In the genomic region with DNA sequence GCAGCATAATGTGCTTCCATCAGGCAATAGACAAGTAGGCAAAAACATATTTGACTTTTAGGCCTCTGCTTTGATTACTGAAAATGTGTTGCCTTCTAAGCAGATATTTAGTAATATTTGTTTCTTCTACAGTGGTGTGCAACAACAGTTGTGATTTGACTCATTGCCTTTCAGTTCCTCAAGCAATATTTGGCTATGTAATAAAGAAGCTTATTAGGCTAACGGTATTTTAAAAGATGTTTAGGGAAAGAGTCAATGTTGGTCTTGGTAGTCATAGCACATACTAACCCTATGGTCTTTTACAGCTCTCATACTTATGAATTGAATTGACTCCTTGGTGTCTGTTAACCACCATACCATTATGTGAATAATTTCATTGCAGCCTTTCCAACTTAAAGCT, we compare ENCODE assay signal across 28 cellular contexts.
DNase-seq lines count a peak whose midpoint lies in the region; ATAC-seq and TF ChIP-seq lines count a peak whose summit lies in the region.
"Had no signal": no experiment of that assay in that cellular context is flagged by ENCODE, and none has a peak within 500 bp of the region (broad histone marks: within the 10 kb centered on the region; RNA-seq: fewer than 3 reads in every experiment).

No MANE protein-coding gene starts in this region.

- H3K4me1 Mint-ChIP-seq in neural progenitor cell = no peaks in the 10 kb centered on the region

- no peaks in the 10 kb centered on the region for H3K36me3 ChIP-seq in neural progenitor cell
- H3K36me3 ChIP-seq in left ventricle myocardium inferior = no peaks in the 10 kb centered on the region
- H3K36me3 ChIP-seq: ovary, sigmoid colon had no signal

- no peaks in the 10 kb centered on the region for H3K4me1 ChIP-seq in neural progenitor cell
- H3K4me1 ChIP-seq in left ventricle myocardium inferior = no peaks in the 10 kb centered on the region
- H3K4me1 ChIP-seq: body of pancreas, sigmoid colon had no signal

- H3K9me3 Mint-ChIP-seq in neural progenitor cell = no peaks in the 10 kb centered on the region
- H3K9me3 Mint-ChIP-seq: type B pancreatic cell had no signal

- H3F3A ChIP-seq in neural progenitor cell (ENCODE audit: low read depth) = no peaks in the 10 kb centered on the region

- H3K27ac ChIP-seq in neural progenitor cell (no peak overlapping the region), left ventricle myocardium inferior (replicated peaks) (no peak overlapping the region)
- H3K27ac ChIP-seq: body of pancreas, ovary, PC-9, sigmoid colon had no signal

- no peaks in the 10 kb centered on the region for H3K79me2 ChIP-seq in neural progenitor cell (ENCODE audit: low read depth)

- no peak overlapping the region for H3K9ac ChIP-seq in neural progenitor cell

- H3K36me3 Mint-ChIP-seq in neural progenitor cell = no peaks in the 10 kb centered on the region
- H3K36me3 Mint-ChIP-seq: type B pancreatic cell had no signal

- ATAC-seq in GM19395 (IDR thresholded peaks at IDR 0.05; ENCODE audit: unreplicated experiment) (peak; percentile 81), HG02840 (IDR thresholded peaks at IDR 0.05; ENCODE audit: low FRiP score, unreplicated experiment) (peak; percentile 47), HG03432 (IDR thresholded peaks at IDR 0.05; ENCODE audit: unreplicated experiment) (peak; percentile 88), HG03045 (IDR thresholded peaks at IDR 0.05; ENCODE audit: unreplicated experiment) (no peak)
- ATAC-seq: activated CD4-positive, CD25-positive, alpha-beta regulatory T cell treated with anti-CD3 and anti-CD28 coated beads, Interleukin-2, amount 50 U/mL, for 24 hours; activated CD8-positive, alpha-beta T cell treated with anti-CD3 and anti-CD28 coated beads, Interleukin-2, amount 10 ng/mL, durations not matched to agents 7 days and 5 days; body of pancreas; natural killer cell treated with Interleukin-12 subunit alpha and Interleukin-12 subunit beta and Interleukin-15 and Interleukin-18, amount 100 ng/mL, for 72 hours had no signal

- no peaks in the 10 kb centered on the region for H3K9me3 ChIP-seq in neural progenitor cell (ENCODE audit: low read depth)
- H3K9me3 ChIP-seq in left ventricle myocardium inferior (replicated peaks) = no peaks in the 10 kb centered on the region
- H3K9me3 ChIP-seq: body of pancreas, ovary, sigmoid colon had no signal

- TF ChIP-seq CTCF in GM13977 (IDR thresholded peaks at IDR 0.05; ENCODE audit: extremely low read depth, insufficient read depth, missing control alignments) = no peak
- TF ChIP-seq CTCF in neural progenitor cell (IDR thresholded peaks at IDR 0.05) = no peak
- no peak for TF ChIP-seq CTCF in left ventricle myocardium inferior (IDR thresholded peaks at IDR 0.05; ENCODE audit: borderline replicate concordance)

- DNase-seq in GM13977 (ENCODE audit: low spot score) (peak; percentile 3), neural progenitor cell (ENCODE audit: low spot score) (no peak), left ventricle myocardium inferior (no peak)
- no peak for DNase-seq in stimulated activated naive CD4-positive, alpha-beta T cell (lab: John Stamatoyannopoulos, UW)
- DNase-seq: activated CD8-positive, alpha-beta T cell treated with anti-CD3 and anti-CD28 coated beads, Interleukin-2, amount 10 ng/mL, durations not matched to agents 7 days and 5 days; activated gamma-delta T cell treated with Interleukin-2 at 50 U/mL for 16 hours; activated T-cell treated with anti-CD3 and anti-CD28 coated beads, Interleukin-2, amount 50 U/mL, for 1 hour; body of pancreas; DMS53; effector CD8-positive, alpha-beta T cell; GF-D8; NCI-H1092; NCI-H2029; NCI-H226; NCI-H82; ovary; PC-9; SHP77; sigmoid colon; stimulated activated CD4-positive, alpha-beta T cell treated with anti-CD3 and anti-CD28 coated beads, Interleukin-15, amount 100 ng/mL, for 24 hours; stimulated activated CD8-positive, alpha-beta memory T cell treated with anti-CD3 and anti-CD28 coated beads, Interleukin-4, amount 100 ng/mL, for 48 hours had no signal

- H3K27ac Mint-ChIP-seq in neural progenitor cell = no peak overlapping the region
- H3K27ac Mint-ChIP-seq: activated CD8-positive, alpha-beta T cell treated with anti-CD3 and anti-CD28 coated beads, Interleukin-2, amount 10 ng/mL, durations not matched to agents 7 days and 5 days; natural killer cell treated with Interleukin-12 subunit alpha and Interleukin-12 subunit beta and Interleukin-15 and Interleukin-18, amount 100 ng/mL, for 72 hours; type B pancreatic cell had no signal

- H3K4me3 ChIP-seq in neural progenitor cell = no peak overlapping the region
- H3K4me3 ChIP-seq in left ventricle myocardium inferior = no peak overlapping the region
- H3K4me3 ChIP-seq: body of pancreas, ovary, PC-9, sigmoid colon had no signal

- H3K4me2 ChIP-seq in neural progenitor cell = no peak overlapping the region
- H3K4me2 ChIP-seq: PC-9 had no signal

- H2AFZ ChIP-seq in neural progenitor cell (replicated peaks) = no peak overlapping the region
- H2AFZ ChIP-seq: PC-9 had no signal

- no peak overlapping the region for H3K4me3 Mint-ChIP-seq in neural progenitor cell
- H3K4me3 Mint-ChIP-seq: activated CD8-positive, alpha-beta T cell treated with anti-CD3 and anti-CD28 coated beads, Interleukin-2, amount 10 ng/mL, durations not matched to agents 7 days and 5 days; natural killer cell treated with Interleukin-12 subunit alpha and Interleukin-12 subunit beta and Interleukin-15 and Interleukin-18, amount 100 ng/mL, for 72 hours; type B pancreatic cell had no signal

- no peaks in the 10 kb centered on the region for H3K27me3 Mint-ChIP-seq in neural progenitor cell (ENCODE audit: insufficient read depth, low read depth)
- H3K27me3 Mint-ChIP-seq: natural killer cell treated with Interleukin-12 subunit alpha and Interleukin-12 subunit beta and Interleukin-15 and Interleukin-18, amount 100 ng/mL, for 72 hours; type B pancreatic cell had no signal

- no peaks in the 10 kb centered on the region for H4K20me1 ChIP-seq in neural progenitor cell (ENCODE audit: low read depth)

- in situ Hi-C loops in GM13977 (cut with MboI; ENCODE audit: low pct_unique_long_range_greater_than_20kb, low sequenced_read_pairs, unreplicated experiment) = no loop called here

- intact Hi-C loops in left ventricle myocardium inferior (cut with micrococcal nuclease) = no loop called here

- H3K27me3 ChIP-seq in neural progenitor cell (no peaks in the 10 kb centered on the region), left ventricle myocardium inferior (ENCODE audit: low read depth) (no peaks in the 10 kb centered on the region)
- H3K27me3 ChIP-seq: body of pancreas, ovary, sigmoid colon had no signal
